In the genomic region with DNA sequence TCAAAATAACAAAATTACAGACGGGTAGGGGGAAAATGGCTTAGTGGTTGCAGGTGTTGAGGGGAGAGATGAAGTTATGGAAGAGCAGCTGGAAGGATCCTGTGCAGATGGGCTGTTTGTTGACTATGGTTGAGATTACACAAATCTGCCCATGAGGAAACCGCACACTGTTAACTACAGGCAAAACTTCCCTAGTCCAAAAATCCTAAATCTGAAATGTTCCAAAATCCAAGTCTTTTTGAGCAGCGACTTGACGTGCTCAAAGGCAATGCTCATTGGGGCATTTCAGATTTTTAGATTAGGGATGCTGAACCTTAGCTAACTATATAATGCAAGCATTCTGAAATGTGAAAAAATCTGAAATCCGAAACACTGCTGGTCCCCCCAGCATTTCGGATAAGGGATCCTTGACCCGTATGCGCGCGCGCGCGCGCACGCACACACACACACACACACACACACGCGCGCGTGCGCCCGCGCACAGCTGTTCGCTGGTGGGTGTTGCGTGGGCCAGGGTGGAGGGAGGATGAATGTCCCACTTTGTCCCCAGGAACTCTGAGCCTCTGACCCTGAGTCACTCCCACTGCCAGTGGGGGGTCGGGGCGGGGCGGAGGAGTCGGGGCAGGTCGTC, we compare ENCODE assay signal across 9 cellular contexts. TPM values are rescaled to one million over a fixed set of nuclear protein-coding genes. Genes with fewer than 3 reads are reported as not detected.
DNase-seq lines count a peak whose midpoint lies in the region; ATAC-seq and TF ChIP-seq lines count a peak whose summit lies in the region.
"Had no signal": no experiment of that assay in that cellular context is flagged by ENCODE, and none has a peak within 500 bp of the region (broad histone marks: within the 10 kb centered on the region; RNA-seq: fewer than 3 reads in every experiment).

No MANE protein-coding gene starts in this region.

- H3K36me3 Mint-ChIP-seq in osteocyte (ENCODE audit: unreplicated experiment), result peaks cover 7% of the 10 kb centered on the region

- H3K9me3 ChIP-seq in gastrocnemius medialis, result no peaks in the 10 kb centered on the region

- no peak for ATAC-seq in gastrocnemius medialis
- ATAC-seq: Panc1 had no signal

- H3K4me1 Mint-ChIP-seq in osteocyte (ENCODE audit: unreplicated experiment), result peaks cover 19% of the 10 kb centered on the region

- in situ Hi-C loops in gastrocnemius medialis (cut with MboI; ENCODE audit: low sequenced_read_pairs in 4 of 4), result no loop called here

- peaks cover 15 to 25% (median 21%) of the 10 kb centered on the region in 3 donors for H3K27me3 ChIP-seq in gastrocnemius medialis

- no peak overlapping the region for H3K27ac Mint-ChIP-seq in osteocyte (ENCODE audit: unreplicated experiment)

- no peak overlapping the region for H3K4me3 ChIP-seq in fibroblast of mammary gland (ENCODE audit: control insufficient read depth, low read depth, low read length)
- peak overlapping the region in 2 of 4 donors; percentile 46 to 54 for H3K4me3 ChIP-seq in gastrocnemius medialis

- H3K27me3 Mint-ChIP-seq in osteocyte (ENCODE audit: unreplicated experiment), result no peaks in the 10 kb centered on the region

- no peak for TF ChIP-seq POLR2A in gastrocnemius medialis (IDR thresholded peaks at IDR 0.05)

- TF ChIP-seq CTCF in fibroblast of mammary gland (conservative IDR thresholded peaks at IDR 0.05; ENCODE audit: control insufficient read depth, insufficient read depth, low read depth, low read length), result no peak
- no peak for TF ChIP-seq CTCF in osteocyte (IDR thresholded peaks at IDR 0.05)
- no peak for TF ChIP-seq CTCF in gastrocnemius medialis (IDR thresholded peaks at IDR 0.05 in 4 of 5, conservative IDR thresholded peaks at IDR 0.05 in 1 of 5)

- intact Hi-C loops in gastrocnemius medialis (cut with DNase I; ENCODE audit: low total_unique reads), result no loop called here

- no peaks in the 10 kb centered on the region for H3K36me3 ChIP-seq in gastrocnemius medialis

- no peaks in the 10 kb centered on the region for H3K9me3 Mint-ChIP-seq in osteocyte (ENCODE audit: unreplicated experiment)

- H3K27ac ChIP-seq in gastrocnemius medialis, result peak overlapping the region in 2 of 4 donors; percentile 64 to 74

- H3K4me3 Mint-ChIP-seq in osteocyte (ENCODE audit: unreplicated experiment), result peak overlapping the region; percentile 54

- H3K4me1 ChIP-seq in gastrocnemius medialis, result peaks cover 0 to 7% of the 10 kb centered on the region in 2 donors

- DNase-seq in Daoy (ENCODE audit: low read depth) (peak; percentile 33), SHP77 treated with DMSO at 0.1 percent for 48 hours (lab: John Stamatoyannopoulos, UW) (peak; percentile 34), fibroblast of mammary gland (ENCODE audit: low read depth) (peak; percentile 27), osteocyte (ENCODE audit: extremely low spot score, unreplicated experiment) (no peak), gastrocnemius medialis (no peak), UCSD-AML1 (lab: John Stamatoyannopoulos, UW; ENCODE audit: unreplicated experiment) (no peak), NCI-H1092 treated with DMSO at 0.1 percent for 48 hours (lab: John Stamatoyannopoulos, UW) (no peak)
- no peak for DNase-seq in stimulated activated CD4-positive, alpha-beta T cell treated with anti-CD3 and anti-CD28 coated beads, Interleukin-4, amount 100 ng/mL, for 24 hours

RNA-seq across cellular contexts. Expression of a gene that starts 6.8 kb away (rescaled TPM):
- 2.9 and 7.0 TPM in 2 replicates for total RNA-seq in Daoy (2014; rRNA removed; shearing (Covaris generic))
- total RNA-seq in osteocyte (0.08 TPM in 1 of 2 replicates, not detected in the other), gastrocnemius medialis (1 to 10 TPM; 2.2 to 9.4 (median 6.3) TPM)

Comparison
In these comparisons a context has a peak if more than half of its experiments do, and no peak if none do; other contexts are left out.
1. DNase-seq: peak in Daoy (single experiment), SHP77 treated with DMSO at 0.1 percent for 48 hours (single experiment) and fibroblast of mammary gland (single experiment); none in osteocyte (single experiment), gastrocnemius medialis (0 of 2), UCSD-AML1 (single experiment), stimulated activated CD4-positive, alpha-beta T cell treated with anti-CD3 and anti-CD28 coated beads, Interleukin-4, amount 100 ng/mL, for 24 hours (single experiment) and NCI-H1092 treated with DMSO at 0.1 percent for 48 hours (single experiment).